ENCODE assay signal across 12 cellular contexts in the genomic region with DNA sequence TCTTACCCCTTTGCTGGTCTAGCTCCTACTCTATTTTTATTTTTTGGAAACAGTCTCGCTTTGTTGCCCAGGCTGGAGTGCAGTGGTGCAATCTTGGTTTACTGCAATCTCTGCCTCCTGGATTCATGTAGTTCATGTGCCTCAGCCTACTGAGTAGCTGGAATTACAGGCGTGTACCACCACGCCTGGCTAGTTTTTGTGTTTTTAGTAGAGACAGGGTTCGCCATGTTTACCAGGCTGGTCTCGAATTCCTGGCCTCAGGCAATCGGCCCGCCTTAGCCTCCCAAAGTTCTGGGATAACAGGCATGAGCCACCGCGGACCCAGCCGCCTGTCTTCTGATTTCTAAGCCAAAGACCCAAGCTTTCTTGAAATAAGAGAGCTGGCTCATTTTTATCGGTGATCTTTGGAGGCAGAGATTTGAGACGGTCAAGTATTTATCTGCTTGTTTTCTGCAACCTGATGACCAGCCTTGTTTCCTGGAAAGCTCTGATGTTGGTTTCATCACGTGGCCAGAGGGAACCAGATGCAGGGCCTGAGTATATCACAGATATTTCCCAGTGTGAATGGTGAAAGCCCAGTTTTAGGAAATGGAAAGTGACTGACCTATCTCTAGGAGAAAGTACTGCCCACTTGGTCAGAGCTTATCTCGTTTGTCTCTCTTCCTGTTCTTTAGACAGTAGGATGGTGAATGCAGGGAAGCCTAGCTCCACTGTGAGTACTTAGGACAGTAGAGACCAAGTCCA. TPM values are rescaled to one million over a fixed set of nuclear protein-coding genes. Genes with fewer than 3 reads are reported as not detected.
A peak's percentile ranks its signal among the peaks of the same experiment; 100 is the strongest.
DNase-seq lines count a peak whose midpoint lies in the region; ATAC-seq and TF ChIP-seq lines count a peak whose summit lies in the region.
"Had no signal": no experiment of that assay in that cellular context is flagged by ENCODE, and none has a peak within 500 bp of the region (broad histone marks: within the 10 kb centered on the region; RNA-seq: fewer than 3 reads in every experiment).

No MANE protein-coding gene starts in this region.

- H3K36me3 Mint-ChIP-seq in activated naive CD8-positive, alpha-beta T cell: peaks cover 2% of the 10 kb centered on the region
- peaks cover 11% of the 10 kb centered on the region for H3K36me3 Mint-ChIP-seq in activated naive CD8-positive, alpha-beta T cell treated with anti-CD3 and anti-CD28 coated beads, Interleukin-2, amount 50 U/mL, for 24 hours (ENCODE audit: low read depth)
- peaks cover 7% of the 10 kb centered on the region for H3K36me3 Mint-ChIP-seq in endothelial cell (ENCODE audit: low read depth, unreplicated experiment)

- H3K9me3 ChIP-seq in lung (ENCODE audit: control insufficient read depth in 2 of 2, insufficient read depth in 1 of 2, low read length in 1 of 2): no peaks in the 10 kb centered on the region
- no peaks in the 10 kb centered on the region for H3K9me3 ChIP-seq in tibial nerve
- H3K9me3 ChIP-seq: neutrophil had no signal

- H3K27ac ChIP-seq in lung (ENCODE audit: low read depth in 1 of 2, low read length in 1 of 2): peak overlapping the region; percentile 11 to 33
- H3K27ac ChIP-seq in tibial nerve: peak overlapping the region; percentile 20 to 77 (median 51)
- H3K27ac ChIP-seq: neutrophil had no signal

- H3K36me3 ChIP-seq in lung (ENCODE audit: control insufficient read depth in 2 of 2, insufficient read depth in 2 of 2, low read length in 2 of 2) (peaks cover 4 to 5% of the 10 kb centered on the region in 2 donors), tibial nerve (peaks cover 0 to 32% (median 2%) of the 10 kb centered on the region in 3 donors)

- H3K27me3 Mint-ChIP-seq in activated naive CD8-positive, alpha-beta T cell: no peaks in the 10 kb centered on the region
- no peaks in the 10 kb centered on the region for H3K27me3 Mint-ChIP-seq in activated naive CD8-positive, alpha-beta T cell treated with anti-CD3 and anti-CD28 coated beads, Interleukin-2, amount 50 U/mL, for 24 hours
- H3K27me3 Mint-ChIP-seq in endothelial cell (ENCODE audit: unreplicated experiment): peaks cover 2% of the 10 kb centered on the region

- no peak for DNase-seq in activated naive CD8-positive, alpha-beta T cell treated with anti-CD3 and anti-CD28 coated beads, Interleukin-2, amount 50 U/mL, for 24 hours
- DNase-seq in endothelial cell (ENCODE audit: low spot score): no peak
- DNase-seq in lung (ENCODE audit: low spot score): no peak
- DNase-seq in tibial nerve (ENCODE audit: low spot score in 2 of 2): no peak
- DNase-seq in germinal center (ENCODE audit: low spot score): no peak
- no peak for DNase-seq in NK-92 (lab: John Stamatoyannopoulos, UW; ENCODE audit: unreplicated experiment)
- no peak for DNase-seq in medulla oblongata (ENCODE audit: extremely low spot score)
- DNase-seq: NCI-H1436 treated with DMSO at 0.1 percent for 48 hours, SHP77 had no signal

- no peak for TF ChIP-seq POLR2A in tibial nerve (IDR thresholded peaks at IDR 0.05)

- 80 to 87% methylated on average over 14 of the region's 14 CpGs for WGBS in lung, 2 donors
- 59 to 63% methylated on average over 14 of the region's 14 CpGs for whole genome bisulfite sequencing in tibial nerve, 2 donors

- no peak overlapping the region for H3K4me3 Mint-ChIP-seq in activated naive CD8-positive, alpha-beta T cell
- H3K4me3 Mint-ChIP-seq in activated naive CD8-positive, alpha-beta T cell treated with anti-CD3 and anti-CD28 coated beads, Interleukin-2, amount 50 U/mL, for 24 hours: no peak overlapping the region
- H3K4me3 Mint-ChIP-seq in endothelial cell (ENCODE audit: unreplicated experiment): no peak overlapping the region

- no peak for ATAC-seq in activated naive CD8-positive, alpha-beta T cell treated with anti-CD3 and anti-CD28 coated beads, Interleukin-2, amount 50 U/mL, for 24 hours
- ATAC-seq in lung (ENCODE audit: insufficient read depth, low FRiP score): peak; percentile 29
- ATAC-seq: esophagus mucosa had no signal

- TF ChIP-seq CTCF in endothelial cell (IDR thresholded peaks at IDR 0.05; ENCODE audit: unreplicated experiment): no peak
- no peak for TF ChIP-seq CTCF in lung (IDR thresholded peaks at IDR 0.05; ENCODE audit: control extremely low read depth, extremely low read depth)
- TF ChIP-seq CTCF in tibial nerve (IDR thresholded peaks at IDR 0.05): no peak

- peaks cover 8 to 15% of the 10 kb centered on the region in 2 donors for H3K4me1 ChIP-seq in lung (ENCODE audit: control insufficient read depth in 2 of 2, insufficient read depth in 2 of 2, low read length in 2 of 2)
- peaks cover 0 to 49% (median 16%) of the 10 kb centered on the region in 4 donors for H3K4me1 ChIP-seq in tibial nerve

- TF ChIP-seq EP300 in tibial nerve (IDR thresholded peaks at IDR 0.05): peak in 1 of 2 donors; percentile 11

- peaks cover 6% of the 10 kb centered on the region for H3K4me1 Mint-ChIP-seq in activated naive CD8-positive, alpha-beta T cell (ENCODE audit: low read depth)
- peaks cover 10% of the 10 kb centered on the region for H3K4me1 Mint-ChIP-seq in activated naive CD8-positive, alpha-beta T cell treated with anti-CD3 and anti-CD28 coated beads, Interleukin-2, amount 50 U/mL, for 24 hours
- peaks cover 26% of the 10 kb centered on the region for H3K4me1 Mint-ChIP-seq in endothelial cell (ENCODE audit: unreplicated experiment)

- H3K27ac Mint-ChIP-seq in activated naive CD8-positive, alpha-beta T cell: peak overlapping the region; percentile 80
- no peak overlapping the region for H3K27ac Mint-ChIP-seq in activated naive CD8-positive, alpha-beta T cell treated with anti-CD3 and anti-CD28 coated beads, Interleukin-2, amount 50 U/mL, for 24 hours
- H3K27ac Mint-ChIP-seq in endothelial cell (ENCODE audit: unreplicated experiment): peak overlapping the region; percentile 72

- H3K4me3 ChIP-seq in lung (no peak overlapping the region), tibial nerve (no peak overlapping the region)

- H3K27me3 ChIP-seq in lung (ENCODE audit: control insufficient read depth, insufficient read depth): no peaks in the 10 kb centered on the region
- H3K27me3 ChIP-seq in tibial nerve: no peaks in the 10 kb centered on the region
- H3K27me3 ChIP-seq: neutrophil had no signal

- H3K9me3 Mint-ChIP-seq in activated naive CD8-positive, alpha-beta T cell (ENCODE audit: low read depth): no peaks in the 10 kb centered on the region
- no peaks in the 10 kb centered on the region for H3K9me3 Mint-ChIP-seq in activated naive CD8-positive, alpha-beta T cell treated with anti-CD3 and anti-CD28 coated beads, Interleukin-2, amount 50 U/mL, for 24 hours
- H3K9me3 Mint-ChIP-seq in endothelial cell (ENCODE audit: unreplicated experiment): no peaks in the 10 kb centered on the region

RNA-seq across cellular contexts. Expression of a gene that starts 5.7 kb away (rescaled TPM):
- total RNA-seq in endothelial cell (ENCODE audit: unreplicated experiment) (41.3 TPM), lung (10 to 100 TPM; 25.4 to 84.8 TPM), tibial nerve (100 to 1,000 TPM in 3 of 4 donors, 10 to 100 TPM in 1; 72.6 to 132 (median 125) TPM)
- 10 to 100 TPM; 31.4 to 45.4 TPM for polyA plus RNA-seq in lung

RNA-seq across cellular contexts. Expression of a gene that starts 26.3 kb away (rescaled TPM):
- total RNA-seq in endothelial cell (ENCODE audit: unreplicated experiment) (25.4 TPM), lung (100 to 1,000 TPM; 172 to 505 TPM), tibial nerve (1,000 to 10,000 TPM; 1,525 to 3,984 (median 2,307) TPM)
- 100 to 1,000 TPM; 534 to 683 TPM for polyA plus RNA-seq in lung

RNA-seq across cellular contexts. Expression of a gene that starts 28.8 kb away (rescaled TPM):
- total RNA-seq in endothelial cell (ENCODE audit: unreplicated experiment) (87.4 TPM), lung (10 to 100 TPM; 70.7 to 73.1 TPM), tibial nerve (100 to 1,000 TPM in 3 of 4 donors, 10 to 100 TPM in 1; 96.9 to 125 (median 109) TPM)
- polyA plus RNA-seq in lung: 10 to 100 TPM; 22.2 to 23.8 TPM

RNA-seq across cellular contexts. Expression of a gene that starts 59.0 kb away (rescaled TPM):
- total RNA-seq in endothelial cell (ENCODE audit: unreplicated experiment): 93.6 TPM
- total RNA-seq in lung: 10 to 100 TPM; 33.9 to 82.5 TPM
- polyA plus RNA-seq in lung: 10 to 100 TPM; 29.2 to 31.9 TPM
- 10 to 100 TPM; 45.4 to 94.5 (median 71.6) TPM for total RNA-seq in tibial nerve

RNA-seq across cellular contexts. Expression of a gene that starts 59.6 kb away (rescaled TPM):
- total RNA-seq in endothelial cell (ENCODE audit: unreplicated experiment) (37.1 TPM), lung (10 to 100 TPM; 18.5 to 19.8 TPM), tibial nerve (10 to 100 TPM; 10.8 to 16.6 (median 12.8) TPM)
- polyA plus RNA-seq in lung: 10 to 100 TPM in 1 of 2 donors, 1 to 10 TPM in 1; 8.6 to 10.7 TPM
